In genomic region chr3:51672083-51672475, GRCh38 we compare ENCODE assay signal across 8 cellular contexts. TPM values are rescaled to one million over a fixed set of nuclear protein-coding genes. Genes with fewer than 3 reads are reported as not detected.
DNase-seq lines count a peak whose midpoint lies in the region; ATAC-seq and TF ChIP-seq lines count a peak whose summit lies in the region.

No MANE protein-coding gene starts in this region.

- H3K9me3 ChIP-seq in adipocyte (ENCODE audit: control insufficient read depth, low read length) (no peaks in the 10 kb centered on the region), liver (ENCODE audit: control insufficient read depth in 4 of 4, low read length in 3 of 4) (no peaks in the 10 kb centered on the region), thyroid gland (no peaks in the 10 kb centered on the region)

- TF ChIP-seq CTCF in liver (IDR thresholded peaks at IDR 0.05; ENCODE audit: low read depth, low read length, missing input control) (no peak), thyroid gland (IDR thresholded peaks at IDR 0.05) (no peak)

- no peak for ATAC-seq in activated CD8-positive, alpha-beta memory T cell treated with anti-CD3 and anti-CD28 coated beads, Interleukin-2, amount 10 ng/mL, durations not matched to agents 7 days and 5 days
- no peak for ATAC-seq in left colon

- H3K27ac ChIP-seq in liver (ENCODE audit: low read depth in 1 of 2, low read length in 2 of 2) = peak overlapping the region; percentile 75 to 77
- peak overlapping the region in 2 of 3 donors; percentile 93 to 94 for H3K27ac ChIP-seq in thyroid gland

- peak overlapping the region; percentile 94 for H3K4me3 ChIP-seq in adipocyte (ENCODE audit: low read length)
- peak overlapping the region; percentile 73 to 83 (median 76) for H3K4me3 ChIP-seq in liver (ENCODE audit: low read depth in 1 of 3, low read length in 3 of 3)
- H3K4me3 ChIP-seq in thyroid gland (replicated peaks in 1 of 3) = peak overlapping the region; percentile 84 to 94 (median 84)

- no peak for TF ChIP-seq POLR2A in thyroid gland (IDR thresholded peaks at IDR 0.05)

- H3K27me3 Mint-ChIP-seq in activated CD8-positive, alpha-beta memory T cell treated with anti-CD3 and anti-CD28 coated beads, Interleukin-2, amount 10 ng/mL, durations not matched to agents 7 days and 5 days = no peaks in the 10 kb centered on the region

- CTCF ChIA-PET in activated CD8-positive, alpha-beta memory T cell treated with anti-CD3 and anti-CD28 coated beads, Interleukin-2, amount 10 ng/mL, durations not matched to agents 7 days and 5 days (lab: Charles Lee) = interaction anchor here (0.5 to 14.1 kb wide), 9 partner anchors 9 to 282 kb away, joined by 3 to 269 read pairs (median 5); partner anchors contain the start of genes DCAF1 and RBM15B

- H3K36me3 Mint-ChIP-seq in activated CD8-positive, alpha-beta memory T cell treated with anti-CD3 and anti-CD28 coated beads, Interleukin-2, amount 10 ng/mL, durations not matched to agents 7 days and 5 days = peaks cover 15% of the 10 kb centered on the region

- no peak for TF ChIP-seq RAD21 in liver (IDR thresholded peaks at IDR 0.05)

- no peaks in the 10 kb centered on the region for H3K9me3 Mint-ChIP-seq in activated CD8-positive, alpha-beta memory T cell treated with anti-CD3 and anti-CD28 coated beads, Interleukin-2, amount 10 ng/mL, durations not matched to agents 7 days and 5 days (ENCODE audit: low read depth)

- WGBS in liver = 43% methylated on average over 11 of the region's 11 CpGs
- 25 to 39% methylated on average over 9 to 10 of the region's 11 CpGs for WGBS in thyroid gland, 2 donors

- H3K4me1 ChIP-seq in adipocyte (ENCODE audit: control insufficient read depth, insufficient read depth, low read length) (peaks cover 29% of the 10 kb centered on the region), liver (ENCODE audit: control insufficient read depth in 4 of 4, insufficient read depth in 4 of 4, low read length in 3 of 4) (peaks cover 4 to 46% (median 36%) of the 10 kb centered on the region in 4 donors), thyroid gland (peaks cover 14 to 59% of the 10 kb centered on the region in 2 donors)

- peaks cover 20% of the 10 kb centered on the region for H3K36me3 ChIP-seq in adipocyte (ENCODE audit: control insufficient read depth, insufficient read depth, low read length, severe bottlenecking)
- H3K36me3 ChIP-seq in liver (ENCODE audit: control insufficient read depth in 4 of 4, insufficient read depth in 3 of 4, low read depth in 1 of 4, low read length in 3 of 4) = peaks cover 0 to 17% (median 2%) of the 10 kb centered on the region in 4 donors
- no peaks in the 10 kb centered on the region for H3K36me3 ChIP-seq in thyroid gland

- H3K4me1 Mint-ChIP-seq in activated CD8-positive, alpha-beta memory T cell treated with anti-CD3 and anti-CD28 coated beads, Interleukin-2, amount 10 ng/mL, durations not matched to agents 7 days and 5 days = peaks cover 70% of the 10 kb centered on the region

- DNase-seq in activated CD8-positive, alpha-beta memory T cell treated with anti-CD3 and anti-CD28 coated beads, Interleukin-2, amount 10 ng/mL, durations not matched to agents 7 days and 5 days = no peak
- no peak for DNase-seq in activated CD8-positive, alpha-beta memory T cell treated with anti-CD3 and anti-CD28 coated beads, Interleukin-2, amount 50 U/mL, for 4 hours
- DNase-seq in adipocyte (ENCODE audit: low read depth) = no peak
- no peak for DNase-seq in thyroid gland
- no peak for DNase-seq in left colon
- DNase-seq in NCI-H526 treated with DMSO at 0.1 percent for 48 hours (lab: John Stamatoyannopoulos, UW) = no peak
- DNase-seq in SIG-M5 treated with dmso at 0.1 percent for 504 hours (lab: John Stamatoyannopoulos, UW; ENCODE audit: unreplicated experiment) = no peak

- peak overlapping the region; percentile 89 for H3K4me3 Mint-ChIP-seq in activated CD8-positive, alpha-beta memory T cell treated with anti-CD3 and anti-CD28 coated beads, Interleukin-2, amount 10 ng/mL, durations not matched to agents 7 days and 5 days

- peak overlapping the region; percentile 87 for H3K27ac Mint-ChIP-seq in activated CD8-positive, alpha-beta memory T cell treated with anti-CD3 and anti-CD28 coated beads, Interleukin-2, amount 10 ng/mL, durations not matched to agents 7 days and 5 days

- H3K9ac ChIP-seq in adipocyte (ENCODE audit: low read length) (peak overlapping the region; percentile 98), liver (ENCODE audit: low read depth in 1 of 2, low read length in 2 of 2) (no peak overlapping the region)

- intact Hi-C loops in thyroid gland (cut with DNase I) = loop anchor here (5.0 kb wide), 1 partner anchor 280 kb away; the partner anchor contains the start of gene RBM15B
- intact Hi-C loops in left colon (cut with DNase I, micrococcal nuclease) = no loop called here

- no peaks in the 10 kb centered on the region for H3K27me3 ChIP-seq in adipocyte (replicated peaks; ENCODE audit: control insufficient read depth, insufficient read depth, low read length)
- H3K27me3 ChIP-seq in liver (ENCODE audit: control insufficient read depth in 4 of 4, insufficient read depth in 4 of 4, low read length in 3 of 4) = no peaks in the 10 kb centered on the region
- no peaks in the 10 kb centered on the region for H3K27me3 ChIP-seq in thyroid gland

TF ChIP-seq in liver, 16 proteins besides CTCF, POLR2A, EP300 and RAD21:
- TF ChIP-seq RXRA (IDR thresholded peaks at IDR 0.05) (no peak), GABPA (IDR thresholded peaks at IDR 0.05 in 1 of 2, conservative IDR thresholded peaks at IDR 0.05 in 1 of 2) (no peak), EGR1 (IDR thresholded peaks at IDR 0.05; ENCODE audit: low read depth in 2 of 2) (no peak), HNF4A (conservative IDR thresholded peaks at IDR 0.05) (no peak), FOXA1 (IDR thresholded peaks at IDR 0.05) (no peak), NR2F2 (IDR thresholded peaks at IDR 0.05) (no peak), REST (IDR thresholded peaks at IDR 0.05) (no peak)

RNA-seq across cellular contexts. Expression of gene TEX264, which starts 1.0 kb away (rescaled TPM):
- total RNA-seq in activated CD8-positive, alpha-beta memory T cell treated with anti-CD3 and anti-CD28 coated beads, Interleukin-2, amount 10 ng/mL, durations not matched to agents 7 days and 5 days = 10 to 100 TPM; 58.8 to 66.5 TPM
- 10 to 100 TPM; 21.2 to 31.2 TPM for total RNA-seq in liver
- polyA plus RNA-seq in liver = 10 to 100 TPM; 40.0 to 48.4 TPM
- total RNA-seq in thyroid gland = 100 to 1,000 TPM in 3 of 4 donors, 10 to 100 TPM in 1; 74.3 to 135 (median 122) TPM
- 10 to 100 TPM; 67.6 to 68.0 TPM for total RNA-seq in left colon

RNA-seq across cellular contexts. Expression of gene GRM2, which starts 34.8 kb away (rescaled TPM):
- under 1 TPM; 0.52 to 0.55 TPM for total RNA-seq in activated CD8-positive, alpha-beta memory T cell treated with anti-CD3 and anti-CD28 coated beads, Interleukin-2, amount 10 ng/mL, durations not matched to agents 7 days and 5 days
- total RNA-seq in liver = under 1 TPM in 1 of 2 donors, not detected in 1; 0.08 TPM
- polyA plus RNA-seq in liver = under 1 TPM in 1 of 2 donors, not detected in 1; 0.02 TPM
- under 1 TPM in 3 of 4 donors, not detected in 1; 0.20 to 0.81 (median 0.45) TPM for total RNA-seq in thyroid gland
- total RNA-seq in left colon = not detected
